In genomic region chr13:58594978-58595600, GRCh38 we compare ENCODE assay signal across 1 cellular context.
TF ChIP-seq lines count a peak whose summit lies in the region.

No MANE protein-coding gene starts in this region.

TF ChIP-seq in GM23338, 12 proteins besides CTCF, POLR2A, EP300 and RAD21:
- TF ChIP-seq REST (IDR thresholded peaks at IDR 0.05; ENCODE audit: unreplicated experiment) (no peak), NANOG (IDR thresholded peaks at IDR 0.05; ENCODE audit: borderline replicate concordance) (no peak), POLR2AphosphoS5 (IDR thresholded peaks at IDR 0.05; ENCODE audit: low read depth) (no peak), EZH2phosphoT487 (IDR thresholded peaks at IDR 0.05; ENCODE audit: unreplicated experiment) (no peak), EZH2 (IDR thresholded peaks at IDR 0.05; ENCODE audit: low read depth, unreplicated experiment) (no peak), JUNB (IDR thresholded peaks at IDR 0.05; ENCODE audit: unreplicated experiment) (no peak), CREB1 (CRISPR knock-in tag; IDR thresholded peaks at IDR 0.05; ENCODE audit: low read depth) (no peak)
- TF ChIP-seq, protein P1, sequence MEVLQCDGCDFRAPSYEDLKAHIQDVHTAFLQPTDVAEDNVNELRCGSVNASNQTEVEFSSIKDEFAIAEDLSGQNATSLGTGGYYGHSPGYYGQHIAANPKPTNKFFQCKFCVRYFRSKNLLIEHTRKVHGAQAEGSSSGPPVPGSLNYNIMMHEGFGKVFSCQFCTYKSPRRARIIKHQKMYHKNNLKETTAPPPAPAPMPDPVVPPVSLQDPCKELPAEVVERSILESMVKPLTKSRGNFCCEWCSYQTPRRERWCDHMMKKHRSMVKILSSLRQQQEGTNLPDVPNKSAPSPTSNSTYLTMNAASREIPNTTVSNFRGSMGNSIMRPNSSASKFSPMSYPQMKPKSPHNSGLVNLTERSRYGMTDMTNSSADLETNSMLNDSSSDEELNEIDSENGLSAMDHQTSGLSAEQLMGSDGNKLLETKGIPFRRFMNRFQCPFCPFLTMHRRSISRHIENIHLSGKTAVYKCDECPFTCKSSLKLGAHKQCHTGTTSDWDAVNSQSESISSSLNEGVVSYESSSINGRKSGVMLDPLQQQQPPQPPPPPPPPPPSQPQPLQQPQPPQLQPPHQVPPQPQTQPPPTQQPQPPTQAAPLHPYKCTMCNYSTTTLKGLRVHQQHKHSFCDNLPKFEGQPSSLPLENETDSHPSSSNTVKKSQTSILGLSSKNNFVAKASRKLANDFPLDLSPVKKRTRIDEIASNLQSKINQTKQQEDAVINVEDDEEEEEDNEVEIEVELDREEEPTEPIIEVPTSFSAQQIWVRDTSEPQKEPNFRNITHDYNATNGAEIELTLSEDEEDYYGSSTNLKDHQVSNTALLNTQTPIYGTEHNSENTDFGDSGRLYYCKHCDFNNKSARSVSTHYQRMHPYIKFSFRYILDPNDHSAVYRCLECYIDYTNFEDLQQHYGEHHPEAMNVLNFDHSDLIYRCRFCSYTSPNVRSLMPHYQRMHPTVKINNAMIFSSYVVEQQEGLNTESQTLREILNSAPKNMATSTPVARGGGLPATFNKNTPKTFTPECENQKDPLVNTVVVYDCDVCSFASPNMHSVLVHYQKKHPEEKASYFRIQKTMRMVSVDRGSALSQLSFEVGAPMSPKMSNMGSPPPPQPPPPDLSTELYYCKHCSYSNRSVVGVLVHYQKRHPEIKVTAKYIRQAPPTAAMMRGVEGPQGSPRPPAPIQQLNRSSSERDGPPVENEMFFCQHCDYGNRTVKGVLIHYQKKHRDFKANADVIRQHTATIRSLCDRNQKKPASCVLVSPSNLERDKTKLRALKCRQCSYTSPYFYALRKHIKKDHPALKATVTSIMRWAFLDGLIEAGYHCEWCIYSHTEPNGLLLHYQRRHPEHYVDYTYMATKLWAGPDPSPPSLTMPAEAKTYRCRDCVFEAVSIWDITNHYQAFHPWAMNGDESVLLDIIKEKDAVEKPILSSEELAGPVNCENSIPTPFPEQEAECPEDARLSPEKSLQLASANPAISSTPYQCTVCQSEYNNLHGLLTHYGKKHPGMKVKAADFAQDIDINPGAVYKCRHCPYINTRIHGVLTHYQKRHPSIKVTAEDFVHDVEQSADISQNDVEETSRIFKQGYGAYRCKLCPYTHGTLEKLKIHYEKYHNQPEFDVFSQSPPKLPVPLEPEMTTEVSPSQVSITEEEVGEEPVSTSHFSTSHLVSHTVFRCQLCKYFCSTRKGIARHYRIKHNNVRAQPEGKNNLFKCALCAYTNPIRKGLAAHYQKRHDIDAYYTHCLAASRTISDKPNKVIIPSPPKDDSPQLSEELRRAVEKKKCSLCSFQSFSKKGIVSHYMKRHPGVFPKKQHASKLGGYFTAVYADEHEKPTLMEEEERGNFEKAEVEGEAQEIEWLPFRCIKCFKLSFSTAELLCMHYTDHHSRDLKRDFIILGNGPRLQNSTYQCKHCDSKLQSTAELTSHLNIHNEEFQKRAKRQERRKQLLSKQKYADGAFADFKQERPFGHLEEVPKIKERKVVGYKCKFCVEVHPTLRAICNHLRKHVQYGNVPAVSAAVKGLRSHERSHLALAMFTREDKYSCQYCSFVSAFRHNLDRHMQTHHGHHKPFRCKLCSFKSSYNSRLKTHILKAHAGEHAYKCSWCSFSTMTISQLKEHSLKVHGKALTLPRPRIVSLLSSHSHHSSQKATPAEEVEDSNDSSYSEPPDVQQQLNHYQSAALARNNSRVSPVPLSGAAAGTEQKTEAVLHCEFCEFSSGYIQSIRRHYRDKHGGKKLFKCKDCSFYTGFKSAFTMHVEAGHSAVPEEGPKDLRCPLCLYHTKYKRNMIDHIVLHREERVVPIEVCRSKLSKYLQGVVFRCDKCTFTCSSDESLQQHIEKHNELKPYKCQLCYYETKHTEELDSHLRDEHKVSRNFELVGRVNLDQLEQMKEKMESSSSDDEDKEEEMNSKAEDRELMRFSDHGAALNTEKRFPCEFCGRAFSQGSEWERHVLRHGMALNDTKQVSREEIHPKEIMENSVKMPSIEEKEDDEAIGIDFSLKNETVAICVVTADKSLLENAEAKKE (CRISPR knock-in tag; IDR thresholded peaks at IDR 0.05), result no peak
